1 cellular context compared by ENCODE assay signal in the genomic region with DNA sequence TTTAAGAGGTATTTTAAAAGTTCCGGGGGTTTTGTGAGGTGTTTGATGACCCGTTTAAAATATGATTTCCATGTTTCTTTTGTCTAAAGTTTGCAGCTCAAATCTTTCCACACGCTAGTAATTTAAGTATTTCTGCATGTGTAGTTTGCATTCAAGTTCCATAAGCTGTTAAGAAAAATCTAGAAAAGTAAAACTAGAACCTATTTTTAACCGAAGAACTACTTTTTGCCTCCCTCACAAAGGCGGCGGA.
TF ChIP-seq lines count a peak whose summit lies in the region.

No MANE protein-coding gene starts in this region.

TF ChIP-seq in HEK293, 187 proteins besides CTCF, POLR2A, EP300 and RAD21 (continued from another document):
- TF ChIP-seq, protein P1, sequence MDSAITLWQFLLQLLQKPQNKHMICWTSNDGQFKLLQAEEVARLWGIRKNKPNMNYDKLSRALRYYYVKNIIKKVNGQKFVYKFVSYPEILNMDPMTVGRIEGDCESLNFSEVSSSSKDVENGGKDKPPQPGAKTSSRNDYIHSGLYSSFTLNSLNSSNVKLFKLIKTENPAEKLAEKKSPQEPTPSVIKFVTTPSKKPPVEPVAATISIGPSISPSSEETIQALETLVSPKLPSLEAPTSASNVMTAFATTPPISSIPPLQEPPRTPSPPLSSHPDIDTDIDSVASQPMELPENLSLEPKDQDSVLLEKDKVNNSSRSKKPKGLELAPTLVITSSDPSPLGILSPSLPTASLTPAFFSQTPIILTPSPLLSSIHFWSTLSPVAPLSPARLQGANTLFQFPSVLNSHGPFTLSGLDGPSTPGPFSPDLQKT (IDR thresholded peaks at IDR 0.05; ENCODE audit: borderline replicate concordance, low read depth, low read length), result no peak; the same call in 1 of the 2 replicates
- no peak for TF ChIP-seq ZNF2 (tag by site-specific recombination; IDR thresholded peaks at IDR 0.05)
- TF ChIP-seq GLIS2 (tag by site-specific recombination; IDR thresholded peaks at IDR 0.05), result no peak
- no peak for TF ChIP-seq ZNF530 (tag by site-specific recombination; IDR thresholded peaks at IDR 0.05; ENCODE audit: low read depth)
- TF ChIP-seq ZNF571 (tag by site-specific recombination; IDR thresholded peaks at IDR 0.05), result no peak
- TF ChIP-seq ZSCAN23 (tag by site-specific recombination; IDR thresholded peaks at IDR 0.05), result 0 out of 2 replicates have a peak, but pooled peaks have one; percentile 51
- TF ChIP-seq ZNF16 (tag by site-specific recombination; IDR thresholded peaks at IDR 0.05; ENCODE audit: low read depth), result no peak
- TF ChIP-seq, protein P2, sequence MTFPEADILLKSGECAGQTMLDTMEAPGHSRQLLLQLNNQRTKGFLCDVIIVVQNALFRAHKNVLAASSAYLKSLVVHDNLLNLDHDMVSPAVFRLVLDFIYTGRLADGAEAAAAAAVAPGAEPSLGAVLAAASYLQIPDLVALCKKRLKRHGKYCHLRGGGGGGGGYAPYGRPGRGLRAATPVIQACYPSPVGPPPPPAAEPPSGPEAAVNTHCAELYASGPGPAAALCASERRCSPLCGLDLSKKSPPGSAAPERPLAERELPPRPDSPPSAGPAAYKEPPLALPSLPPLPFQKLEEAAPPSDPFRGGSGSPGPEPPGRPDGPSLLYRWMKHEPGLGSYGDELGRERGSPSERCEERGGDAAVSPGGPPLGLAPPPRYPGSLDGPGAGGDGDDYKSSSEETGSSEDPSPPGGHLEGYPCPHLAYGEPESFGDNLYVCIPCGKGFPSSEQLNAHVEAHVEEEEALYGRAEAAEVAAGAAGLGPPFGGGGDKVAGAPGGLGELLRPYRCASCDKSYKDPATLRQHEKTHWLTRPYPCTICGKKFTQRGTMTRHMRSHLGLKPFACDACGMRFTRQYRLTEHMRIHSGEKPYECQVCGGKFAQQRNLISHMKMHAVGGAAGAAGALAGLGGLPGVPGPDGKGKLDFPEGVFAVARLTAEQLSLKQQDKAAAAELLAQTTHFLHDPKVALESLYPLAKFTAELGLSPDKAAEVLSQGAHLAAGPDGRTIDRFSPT (tag by site-specific recombination; IDR thresholded peaks at IDR 0.05), result no peak
- TF ChIP-seq, protein P3, sequence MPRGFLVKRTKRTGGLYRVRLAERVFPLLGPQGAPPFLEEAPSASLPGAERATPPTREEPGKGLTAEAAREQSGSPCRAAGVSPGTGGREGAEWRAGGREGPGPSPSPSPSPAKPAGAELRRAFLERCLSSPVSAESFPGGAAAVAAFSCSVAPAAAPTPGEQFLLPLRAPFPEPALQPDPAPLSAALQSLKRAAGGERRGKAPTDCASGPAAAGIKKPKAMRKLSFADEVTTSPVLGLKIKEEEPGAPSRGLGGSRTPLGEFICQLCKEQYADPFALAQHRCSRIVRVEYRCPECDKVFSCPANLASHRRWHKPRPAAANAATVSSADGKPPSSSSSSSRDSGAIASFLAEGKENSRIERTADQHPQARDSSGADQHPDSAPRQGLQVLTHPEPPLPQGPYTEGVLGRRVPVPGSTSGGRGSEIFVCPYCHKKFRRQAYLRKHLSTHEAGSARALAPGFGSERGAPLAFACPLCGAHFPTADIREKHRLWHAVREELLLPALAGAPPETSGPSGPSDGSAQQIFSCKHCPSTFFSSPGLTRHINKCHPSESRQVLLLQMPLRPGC (tag by site-specific recombination; IDR thresholded peaks at IDR 0.05), result no peak
- TF ChIP-seq, protein P4, sequence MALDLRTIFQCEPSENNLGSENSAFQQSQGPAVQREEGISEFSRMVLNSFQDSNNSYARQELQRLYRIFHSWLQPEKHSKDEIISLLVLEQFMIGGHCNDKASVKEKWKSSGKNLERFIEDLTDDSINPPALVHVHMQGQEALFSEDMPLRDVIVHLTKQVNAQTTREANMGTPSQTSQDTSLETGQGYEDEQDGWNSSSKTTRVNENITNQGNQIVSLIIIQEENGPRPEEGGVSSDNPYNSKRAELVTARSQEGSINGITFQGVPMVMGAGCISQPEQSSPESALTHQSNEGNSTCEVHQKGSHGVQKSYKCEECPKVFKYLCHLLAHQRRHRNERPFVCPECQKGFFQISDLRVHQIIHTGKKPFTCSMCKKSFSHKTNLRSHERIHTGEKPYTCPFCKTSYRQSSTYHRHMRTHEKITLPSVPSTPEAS (tag by site-specific recombination; IDR thresholded peaks at IDR 0.05), result peak; percentile 6; the same call in 1 of the 2 replicates
- TF ChIP-seq ZNF335 (tag by site-specific recombination; conservative IDR thresholded peaks at IDR 0.05), result peak; percentile 69
